In genomic region chr4:23097251-23097650, GRCh38 we compare ENCODE assay signal across 18 cellular contexts.
DNase-seq lines count a peak whose midpoint lies in the region; ATAC-seq and TF ChIP-seq lines count a peak whose summit lies in the region.
"Had no signal": no experiment of that assay in that cellular context is flagged by ENCODE, and none has a peak within 500 bp of the region (broad histone marks: within the 10 kb centered on the region; RNA-seq: fewer than 3 reads in every experiment).

No MANE protein-coding gene starts in this region.

- no peak overlapping the region for H2BK120ac ChIP-seq in mesendoderm (ENCODE audit: low read depth, low read length)

- H4K5ac ChIP-seq in mesendoderm (ENCODE audit: low read length) = no peak overlapping the region

- H3K79me1 ChIP-seq in mesendoderm (ENCODE audit: low read length) = no peaks in the 10 kb centered on the region

- H3K18ac ChIP-seq in mesendoderm (ENCODE audit: low read length) = no peak overlapping the region

- H3K27me3 ChIP-seq in mesendoderm (ENCODE audit: insufficient read depth, low read length, poor library complexity) = no peaks in the 10 kb centered on the region
- H3K27me3 ChIP-seq: heart right ventricle, SJCRH30, upper lobe of right lung had no signal

- no peak overlapping the region for H2BK5ac ChIP-seq in mesendoderm (ENCODE audit: low read length)

- no peak overlapping the region for H2AK5ac ChIP-seq in mesendoderm (ENCODE audit: low read length)

- no peak overlapping the region for H3K9ac ChIP-seq in mesendoderm (ENCODE audit: low read length)

- no peak overlapping the region for H3K4ac ChIP-seq in mesendoderm (ENCODE audit: low read depth, low read length)

- H2BK15ac ChIP-seq in mesendoderm (replicated peaks; ENCODE audit: low read depth) = no peak overlapping the region

- no peak overlapping the region for H3K56ac ChIP-seq in mesendoderm (ENCODE audit: low read length)

- TF ChIP-seq CTCF in astrocyte of the spinal cord (IDR thresholded peaks at IDR 0.05; ENCODE audit: low read depth, low read length) (no peak), retinal pigment epithelial cell (conservative IDR thresholded peaks at IDR 0.05; ENCODE audit: low read depth, low read length) (no peak)

- no peak overlapping the region for H3K23ac ChIP-seq in mesendoderm (ENCODE audit: low read length)

- no CpG with 5 or more reads among the region's 6 CpGs for WGBS in mesendoderm (ENCODE audit: extremely low coverage, insufficient coverage, low lambda C conversion rate)

- no peak overlapping the region for H3K4me2 ChIP-seq in mesendoderm (ENCODE audit: low read length)
- H3K4me2 ChIP-seq: smooth muscle cell had no signal

- in situ Hi-C loops in astrocyte of the spinal cord (cut with HindIII; ENCODE audit: low sequenced_read_pairs) = no loop called here

- H3K27ac ChIP-seq in mesendoderm (ENCODE audit: low read depth, low read length) = no peak overlapping the region
- H3K27ac ChIP-seq: heart right ventricle, SJCRH30, upper lobe of right lung had no signal

- no peaks in the 10 kb centered on the region for H3K36me3 ChIP-seq in mesendoderm (ENCODE audit: control insufficient read depth, insufficient read depth, low read length)
- H3K36me3 ChIP-seq: heart right ventricle, SJCRH30, upper lobe of right lung had no signal

- H3K79me2 ChIP-seq in mesendoderm (ENCODE audit: control insufficient read depth, insufficient read depth, low read length) = no peaks in the 10 kb centered on the region

- no peaks in the 10 kb centered on the region for H3K4me1 ChIP-seq in mesendoderm (ENCODE audit: control insufficient read depth, low read depth, low read length)
- H3K4me1 ChIP-seq: heart right ventricle, SJCRH30, upper lobe of right lung had no signal

- H3K4me3 ChIP-seq in astrocyte of the spinal cord (ENCODE audit: low read depth, low read length) = no peak overlapping the region
- no peak overlapping the region for H3K4me3 ChIP-seq in retinal pigment epithelial cell (ENCODE audit: low read length)
- no peak overlapping the region for H3K4me3 ChIP-seq in mesendoderm (ENCODE audit: low read length)
- H3K4me3 ChIP-seq: heart right ventricle, SJCRH30, smooth muscle cell, upper lobe of right lung had no signal

- H4K8ac ChIP-seq in mesendoderm (ENCODE audit: low read depth, low read length) = no peak overlapping the region

- peak; percentile 39 for DNase-seq in GM03348 (ENCODE audit: low spot score)
- peak; percentile 75 for DNase-seq in NCI-H226
- peak; percentile 83 for DNase-seq in astrocyte of the spinal cord (ENCODE audit: low read depth, low spot score)
- peak; percentile 73 for DNase-seq in retinal pigment epithelial cell (ENCODE audit: low read depth)
- DNase-seq in mesendoderm = no peak
- DNase-seq: activated T-cell treated with anti-CD3 and anti-CD28 coated beads, Interleukin-2, amount 50 U/mL, for 48 hours; DND-41; heart right ventricle; Karpas-422; NCI-H2081; NCI-H748 treated with DMSO at 0.1 percent for 48 hours; stimulated activated naive B cell treated with anti-CD40 and anti-IgM and Interleukin-4, amounts not matched to agents 10 μg/mL and 1 μg/mL and 100 μg/mL, for 72 hours; T-helper 9 cell; upper lobe of right lung had no signal

- no peak for ATAC-seq in GM21619 (IDR thresholded peaks at IDR 0.05; ENCODE audit: unreplicated experiment)
- ATAC-seq in GM21447 (IDR thresholded peaks at IDR 0.05; ENCODE audit: unreplicated experiment) = no peak
- ATAC-seq: heart right ventricle; stimulated activated naive B cell treated with anti-CD40 and anti-IgM and Interleukin-4, amounts not matched to agents 10 μg/mL and 1 μg/mL and 100 μg/mL, for 72 hours; upper lobe of right lung had no signal
